Comparison of ENCODE assay signal across 8 cellular contexts in the genomic region with DNA sequence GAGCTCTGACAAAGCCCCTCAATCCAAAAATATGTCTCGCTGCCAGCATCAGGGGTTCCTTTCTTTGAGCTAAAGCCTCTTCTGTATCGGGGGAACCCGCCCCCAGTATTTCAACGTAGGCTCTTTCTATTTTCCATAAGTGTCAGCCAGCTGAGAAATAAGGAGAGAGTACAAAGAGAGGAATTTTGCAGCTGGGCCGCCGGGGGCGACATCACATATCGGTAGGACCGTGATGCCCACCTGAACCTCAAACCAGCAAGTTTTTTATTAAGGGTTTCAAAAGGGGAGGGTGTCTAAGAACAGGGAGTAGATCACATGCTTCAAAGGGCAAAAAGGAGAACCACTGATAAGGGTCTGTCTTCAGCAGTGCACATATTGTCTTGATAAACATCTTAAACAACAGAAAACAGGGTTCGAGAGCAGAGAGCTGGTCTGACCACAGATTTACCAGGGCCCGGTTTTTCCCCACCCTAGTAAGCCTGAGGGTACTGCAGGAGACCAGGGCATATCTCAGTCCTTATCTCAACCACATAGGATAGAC.
DNase-seq lines count a peak whose midpoint lies in the region; ATAC-seq and TF ChIP-seq lines count a peak whose summit lies in the region.
"Not testable (repeated sequence)": the region's sequence is repeated elsewhere in the genome, so short reads cannot be mapped to it uniquely, and the experiment has no call there.

No MANE protein-coding gene starts in this region.

- not testable (repeated sequence) for H3K9me3 Mint-ChIP-seq in CD4-positive, CD25-positive, alpha-beta regulatory T cell; IgD-negative memory B cell; activated CD4-positive, alpha-beta T cell treated with anti-CD3 and anti-CD28 coated beads, Interleukin-2, amount 10 ng/mL, durations not matched to agents 24 days and 14 days; endodermal cell

- peaks cover 28% of the 10 kb centered on the region for H3K4me1 ChIP-seq in CD4-positive, CD25-positive, alpha-beta regulatory T cell (ENCODE audit: control insufficient read depth, insufficient read depth, low read length, poor library complexity, severe bottlenecking)
- H3K4me1 ChIP-seq in OCI-LY3 (ENCODE audit: low read length) (peaks cover 27% of the 10 kb centered on the region), thymus (ENCODE audit: control insufficient read depth, insufficient read depth, low read length) (peaks cover 49% of the 10 kb centered on the region)
- H3K4me1 ChIP-seq in endodermal cell (ENCODE audit: control insufficient read depth, insufficient read depth, low read length); osteoblast (ENCODE audit: insufficient read depth, low read length): not testable (repeated sequence)

- peak overlapping the region; percentile 20 to 83 (median 24) for H3K27ac Mint-ChIP-seq in CD4-positive, CD25-positive, alpha-beta regulatory T cell
- peak overlapping the region; percentile 67 to 91 (median 80) for H3K27ac Mint-ChIP-seq in IgD-negative memory B cell
- peak overlapping the region; percentile 76 for H3K27ac Mint-ChIP-seq in activated CD4-positive, alpha-beta T cell treated with anti-CD3 and anti-CD28 coated beads, Interleukin-2, amount 10 ng/mL, durations not matched to agents 24 days and 14 days
- H3K27ac Mint-ChIP-seq in endodermal cell = not testable (repeated sequence)

- H2AFZ ChIP-seq in OCI-LY3 (ENCODE audit: low read depth, low read length); osteoblast (ENCODE audit: low read length): not testable (repeated sequence)

- peak overlapping the region; percentile 68 for H3K4me3 ChIP-seq in CD4-positive, CD25-positive, alpha-beta regulatory T cell (ENCODE audit: low read depth, low read length)
- peak overlapping the region; percentile 54 for H3K4me3 ChIP-seq in OCI-LY3 (ENCODE audit: low read length)
- not testable (repeated sequence) for H3K4me3 ChIP-seq in endodermal cell (ENCODE audit: low read length); osteoblast (ENCODE audit: insufficient read depth, low read length); thymus (ENCODE audit: low read length)

- H3K9ac ChIP-seq in OCI-LY3 (ENCODE audit: low read length); endodermal cell (ENCODE audit: extremely low read depth, low read length, poor library complexity, severe bottlenecking): not testable (repeated sequence)

- peak overlapping the region in 2 of 4 donors; percentile 64 to 69 for H3K4me3 Mint-ChIP-seq in CD4-positive, CD25-positive, alpha-beta regulatory T cell
- peak overlapping the region; percentile 58 to 87 (median 67) for H3K4me3 Mint-ChIP-seq in IgD-negative memory B cell
- peak overlapping the region; percentile 74 for H3K4me3 Mint-ChIP-seq in activated CD4-positive, alpha-beta T cell treated with anti-CD3 and anti-CD28 coated beads, Interleukin-2, amount 10 ng/mL, durations not matched to agents 24 days and 14 days
- H3K4me3 Mint-ChIP-seq in endodermal cell = not testable (repeated sequence)

- H3K9me3 ChIP-seq in CD4-positive, CD25-positive, alpha-beta regulatory T cell (ENCODE audit: control insufficient read depth in 2 of 2, low read length in 2 of 2); OCI-LY3 (ENCODE audit: insufficient read depth, low read length); endodermal cell (ENCODE audit: control insufficient read depth, low read length); osteoblast (ENCODE audit: low read depth, low read length); thymus (ENCODE audit: control insufficient read depth): not testable (repeated sequence)

- peaks cover 37% of the 10 kb centered on the region for H3K27me3 Mint-ChIP-seq in CD4-positive, CD25-positive, alpha-beta regulatory T cell
- not testable (repeated sequence) for H3K27me3 Mint-ChIP-seq in IgD-negative memory B cell
- H3K27me3 Mint-ChIP-seq in activated CD4-positive, alpha-beta T cell treated with anti-CD3 and anti-CD28 coated beads, Interleukin-2, amount 10 ng/mL, durations not matched to agents 24 days and 14 days = peaks cover 12% of the 10 kb centered on the region
- peaks cover 80% of the 10 kb centered on the region for H3K27me3 Mint-ChIP-seq in endodermal cell (ENCODE audit: insufficient read depth)

- not testable (repeated sequence) for TF ChIP-seq CTCF in OCI-LY3 (IDR thresholded peaks at IDR 0.05; ENCODE audit: low read depth, low read length); osteoblast (IDR thresholded peaks at IDR 0.05; ENCODE audit: extremely low read depth, low read depth, low read length)
- peak; percentile 20 for TF ChIP-seq CTCF in endodermal cell (conservative IDR thresholded peaks at IDR 0.05)

- peak overlapping the region; percentile 31 for H3K27ac ChIP-seq in CD4-positive, CD25-positive, alpha-beta regulatory T cell (ENCODE audit: insufficient read depth, low read length, poor library complexity, severe bottlenecking)
- H3K27ac ChIP-seq in OCI-LY3 (ENCODE audit: low read length); endodermal cell (ENCODE audit: low read depth, low read length); osteoblast (ENCODE audit: low read depth, low read length): not testable (repeated sequence)
- peak overlapping the region; percentile 83 for H3K27ac ChIP-seq in thymus (ENCODE audit: low read depth)

- not testable (repeated sequence) for H3K36me3 Mint-ChIP-seq in CD4-positive, CD25-positive, alpha-beta regulatory T cell; IgD-negative memory B cell; activated CD4-positive, alpha-beta T cell treated with anti-CD3 and anti-CD28 coated beads, Interleukin-2, amount 10 ng/mL, durations not matched to agents 24 days and 14 days (ENCODE audit: low read depth); endodermal cell (ENCODE audit: low read depth)

- H3K36me3 ChIP-seq in CD4-positive, CD25-positive, alpha-beta regulatory T cell (ENCODE audit: control insufficient read depth, insufficient read depth, low read length); OCI-LY3 (replicated peaks; ENCODE audit: low read depth, low read length); endodermal cell (ENCODE audit: control insufficient read depth, insufficient read depth, low read length); osteoblast (ENCODE audit: insufficient read depth, low read length); thymus (ENCODE audit: control insufficient read depth, insufficient read depth): not testable (repeated sequence)

- not testable (repeated sequence) for DNase-seq in CD4-positive, CD25-positive, alpha-beta regulatory T cell; activated CD4-positive, alpha-beta T cell treated with anti-CD3 and anti-CD28 coated beads, Interleukin-2, amount 10 ng/mL, durations not matched to agents 24 days and 14 days; endodermal cell
- peak; percentile 6 for DNase-seq in activated naive CD4-positive, alpha-beta T cell treated with anti-CD3 and anti-CD28 coated beads, Interleukin-2, amount 50 U/mL, for 16 hours
- DNase-seq in osteoblast (ENCODE audit: insufficient read length, low spot score, missing footprints) = peak; percentile 32

- peak overlapping the region; percentile 74 for H3K4me2 ChIP-seq in OCI-LY3 (ENCODE audit: low read length)
- H3K4me2 ChIP-seq in osteoblast (ENCODE audit: insufficient read depth, low read length) = not testable (repeated sequence)

- not testable (repeated sequence) for H4K20me1 ChIP-seq in OCI-LY3 (ENCODE audit: insufficient read depth, low read length); osteoblast (ENCODE audit: insufficient read depth, low read length)

- intact Hi-C loops in activated CD4-positive, alpha-beta T cell treated with anti-CD3 and anti-CD28 coated beads, Interleukin-2, amount 10 ng/mL, durations not matched to agents 24 days and 14 days (cut with micrococcal nuclease) = not testable (repeated sequence)

- H3K4me1 Mint-ChIP-seq in CD4-positive, CD25-positive, alpha-beta regulatory T cell = peaks cover 6 to 66% (median 39%) of the 10 kb centered on the region in 4 donors
- H3K4me1 Mint-ChIP-seq in IgD-negative memory B cell = peaks cover 45 to 77% (median 62%) of the 10 kb centered on the region in 3 donors
- H3K4me1 Mint-ChIP-seq in activated CD4-positive, alpha-beta T cell treated with anti-CD3 and anti-CD28 coated beads, Interleukin-2, amount 10 ng/mL, durations not matched to agents 24 days and 14 days = peaks cover 41% of the 10 kb centered on the region
- not testable (repeated sequence) for H3K4me1 Mint-ChIP-seq in endodermal cell

- not testable (repeated sequence) for H3K27me3 ChIP-seq in CD4-positive, CD25-positive, alpha-beta regulatory T cell (ENCODE audit: control insufficient read depth, insufficient read depth, low read length)
- peaks cover 22% of the 10 kb centered on the region for H3K27me3 ChIP-seq in OCI-LY3 (ENCODE audit: low read depth, low read length)
- H3K27me3 ChIP-seq in endodermal cell (ENCODE audit: control insufficient read depth, insufficient read depth, low read length, poor library complexity, severe bottlenecking) = peaks cover 38% of the 10 kb centered on the region
- H3K27me3 ChIP-seq in osteoblast (ENCODE audit: insufficient read depth, low read length) = peaks cover 18% of the 10 kb centered on the region
- peaks cover 10% of the 10 kb centered on the region for H3K27me3 ChIP-seq in thymus (ENCODE audit: control insufficient read depth, insufficient read depth)

- 89% methylated on average over 11 of the region's 11 CpGs for WGBS in endodermal cell (ENCODE audit: insufficient coverage in 1 of 2, insufficient read length in 1 of 2), 2 experiments
- WGBS in thymus = 50% methylated on average over 11 of the region's 11 CpGs

- ATAC-seq in CD4-positive, CD25-positive, alpha-beta regulatory T cell (ENCODE audit: low read depth in 2 of 2) = not testable (repeated sequence)

- not testable (repeated sequence) for H3K79me2 ChIP-seq in OCI-LY3 (ENCODE audit: low read length); osteoblast (ENCODE audit: insufficient read depth, low read length)
